Comparison of ENCODE assay signal across 9 cellular contexts in genomic region chr15:29364429-29365078, GRCh38.
DNase-seq lines count a peak whose midpoint lies in the region; ATAC-seq and TF ChIP-seq lines count a peak whose summit lies in the region.
"Had no signal": no experiment of that assay in that cellular context is flagged by ENCODE, and none has a peak within 500 bp of the region (broad histone marks: within the 10 kb centered on the region; RNA-seq: fewer than 3 reads in every experiment).

No MANE protein-coding gene starts in this region.

- H3K4me3 ChIP-seq in GM12864 (ENCODE audit: low read depth, low read length) = no peak overlapping the region

- no peak for DNase-seq in GM12864 (ENCODE audit: low read depth)
- DNase-seq in NAMALWA (ENCODE audit: low spot score) = peak; percentile 16
- DNase-seq in chondrocyte (ENCODE audit: low spot score) = no peak
- DNase-seq in non-pigmented ciliary epithelial cell (ENCODE audit: low read depth) = peak; percentile 76
- DNase-seq in NCI-H774 (lab: John Stamatoyannopoulos, UW) = no peak
- DNase-seq in COR-L47 (lab: John Stamatoyannopoulos, UW) = no peak
- DNase-seq in central memory CD4-positive, alpha-beta T cell = no peak
- DNase-seq: activated gamma-delta T cell treated with Interleukin-2 at 50 U/mL for 16 hours had no signal

- H3K27ac Mint-ChIP-seq in chondrocyte (ENCODE audit: unreplicated experiment) = no peak overlapping the region

- peaks cover 17% of the 10 kb centered on the region for H3K9me3 Mint-ChIP-seq in chondrocyte (ENCODE audit: low read depth)

- no peak overlapping the region for H3K4me3 Mint-ChIP-seq in chondrocyte (ENCODE audit: unreplicated experiment)

- TF ChIP-seq CTCF in GM12864 (IDR thresholded peaks at IDR 0.05; ENCODE audit: low read depth, low read length, missing control alignments) (peak; percentile 55), chondrocyte (IDR thresholded peaks at IDR 0.05) (peak; percentile 50)

- peaks cover 9% of the 10 kb centered on the region for H3K4me1 Mint-ChIP-seq in chondrocyte (ENCODE audit: low read depth)

- H3K27me3 Mint-ChIP-seq in chondrocyte (ENCODE audit: low read depth) = no peaks in the 10 kb centered on the region

- ATAC-seq in GM19324 (IDR thresholded peaks at IDR 0.05; ENCODE audit: low FRiP score, unreplicated experiment) = no peak

- H3K36me3 Mint-ChIP-seq in chondrocyte (ENCODE audit: low read depth) = peaks cover 3% of the 10 kb centered on the region

Comparison
In these comparisons a context has a peak if more than half of its experiments do, and no peak if none do; other contexts are left out.
1. DNase-seq: peak in NAMALWA (single experiment) and non-pigmented ciliary epithelial cell (single experiment); none in GM12864 (single experiment), chondrocyte (single experiment), NCI-H774 (single experiment), COR-L47 (single experiment) and central memory CD4-positive, alpha-beta T cell (single experiment).